26 cellular contexts compared by ENCODE assay signal in the genomic region with DNA sequence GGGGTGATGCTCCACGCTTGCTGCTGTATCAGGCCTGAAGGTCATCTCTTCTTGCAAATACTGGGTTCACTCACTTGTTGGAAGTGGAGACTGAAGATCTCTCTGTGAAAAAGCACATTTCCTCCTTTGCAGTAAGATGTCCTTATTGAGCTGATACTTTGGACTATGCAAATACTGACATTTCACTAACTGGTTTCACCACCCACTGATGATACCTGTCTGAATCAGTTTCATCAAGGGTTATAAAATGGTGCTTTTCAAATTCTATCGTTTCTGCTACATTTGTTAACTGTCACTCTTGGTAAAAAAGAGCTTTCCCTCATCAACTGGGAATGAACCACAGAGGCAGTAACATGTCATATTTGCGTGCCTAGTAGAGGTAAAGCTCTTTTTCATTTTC. TPM values are rescaled to one million over a fixed set of nuclear protein-coding genes. Genes with fewer than 3 reads are reported as not detected.
DNase-seq lines count a peak whose midpoint lies in the region; ATAC-seq and TF ChIP-seq lines count a peak whose summit lies in the region.
"Had no signal": no experiment of that assay in that cellular context is flagged by ENCODE, and none has a peak within 500 bp of the region (broad histone marks: within the 10 kb centered on the region; RNA-seq: fewer than 3 reads in every experiment).

No MANE protein-coding gene starts in this region.

- TF ChIP-seq POLR2A in uterus (IDR thresholded peaks at IDR 0.05) = no peak

- intact Hi-C loops in colonic mucosa (cut with DNase I) = no loop called here
- intact Hi-C loops in uterus (cut with DNase I; ENCODE audit: low total_unique reads) = no loop called here

- H3K27me3 ChIP-seq in colonic mucosa (no peaks in the 10 kb centered on the region), uterus (no peaks in the 10 kb centered on the region)
- H3K27me3 ChIP-seq: cardiac muscle cell, testis had no signal

- no peak for TF ChIP-seq CTCF in colonic mucosa (IDR thresholded peaks at IDR 0.05)
- TF ChIP-seq CTCF in uterus (IDR thresholded peaks at IDR 0.05) = no peak

- H3K27ac ChIP-seq in colonic mucosa (peak overlapping the region; percentile 63), uterus (no peak overlapping the region)
- H3K27ac ChIP-seq: 22Rv1, cardiac muscle cell, skin epidermis, testis had no signal

- H3K4me3 ChIP-seq in colonic mucosa = no peak overlapping the region
- no peak overlapping the region for H3K4me3 ChIP-seq in uterus
- H3K4me3 ChIP-seq: cardiac muscle cell, K562, skin epidermis, testis had no signal

- H3K9me3 ChIP-seq in colonic mucosa = no peaks in the 10 kb centered on the region
- no peaks in the 10 kb centered on the region for H3K9me3 ChIP-seq in uterus
- H3K9me3 ChIP-seq: testis had no signal

- H3K36me3 ChIP-seq in colonic mucosa = no peaks in the 10 kb centered on the region
- H3K36me3 ChIP-seq in uterus = no peaks in the 10 kb centered on the region
- H3K36me3 ChIP-seq: cardiac muscle cell had no signal

- peak; percentile 72 for ATAC-seq in GM18861 (IDR thresholded peaks at IDR 0.05; ENCODE audit: unreplicated experiment)
- peak; percentile 88 for ATAC-seq in HG02798 (IDR thresholded peaks at IDR 0.05; ENCODE audit: poor library complexity, unreplicated experiment)
- ATAC-seq: HCT116, K562, Right ventricle myocardium inferior had no signal

- H3K9ac ChIP-seq in colonic mucosa (ENCODE audit: low read depth in 2 of 2, low read length in 2 of 2) = no peak overlapping the region

- H3K4me1 ChIP-seq in colonic mucosa (no peaks in the 10 kb centered on the region), uterus (no peaks in the 10 kb centered on the region)
- H3K4me1 ChIP-seq: testis had no signal

- DNase-seq in NCI-H526 (lab: John Stamatoyannopoulos, UW) = peak; percentile 17 to 18
- no peak for DNase-seq in NCI-H526 treated with DMSO at 0.1 percent for 48 hours (lab: John Stamatoyannopoulos, UW)
- DNase-seq in colonic mucosa = no peak
- DNase-seq in HK-2 (ENCODE audit: unreplicated experiment) = no peak
- no peak for DNase-seq in uterus
- no peak for DNase-seq in RKO (ENCODE audit: low spot score)
- DNase-seq: activated CD4-positive, alpha-beta T cell treated with anti-CD3 and anti-CD28 coated beads, Interleukin-2, amount 50 U/mL, for 48 hours; activated effector memory CD4-positive, alpha-beta T cell treated with Interleukin-2 at 50 U/mL for 16 hours; amniotic stem cell; Calu3; erythroblast; MV-4-11; NCI-H1930; NCI-H510A treated with DMSO at 0.1 percent for 48 hours; stimulated activated CD4-positive, alpha-beta T cell treated with anti-CD3 and anti-CD28 coated beads, Interleukin-4, amount 100 ng/mL, for 4 hours; testis had no signal

RNA-seq across cellular contexts. Expression of a gene that starts 35.5 kb away (rescaled TPM):
- total RNA-seq in colonic mucosa (10 to 100 TPM; 18.8 to 22.7 TPM), uterus (not detected)
- total RNA-seq: frontal cortex, K562, neural crest cell, Right ventricle myocardium inferior, testis had no signal

RNA-seq across cellular contexts. Expression of a gene that starts 39.9 kb away (rescaled TPM):
- total RNA-seq in colonic mucosa (100 to 1,000 TPM; 175 to 240 TPM), uterus (10 to 100 TPM; 11.0 to 81.6 (median 54.4) TPM)

RNA-seq across cellular contexts. Expression of a gene that starts 41.0 kb away (rescaled TPM):
- total RNA-seq in colonic mucosa = 10 to 100 TPM; 47.8 to 52.9 TPM
- 100 to 1,000 TPM in 3 of 4 donors, 10 to 100 TPM in 1; 87.9 to 359 (median 148) TPM for total RNA-seq in uterus

Comparison
In these comparisons a context has a peak if more than half of its experiments do, and no peak if none do; other contexts are left out.
1. DNase-seq: peak in NCI-H526 (2 of 2); none in NCI-H526 treated with DMSO at 0.1 percent for 48 hours (single experiment), colonic mucosa (single experiment), HK-2 (single experiment), uterus (0 of 2) and RKO (single experiment).
2. RNA of a gene that starts 35.5 kb away (total RNA-seq): 18.8 to 22.7 TPM in colonic mucosa; not detected in uterus; every median in the first group is over 10 times any median in the second.